ENCODE assay signal across 22 cellular contexts in the genomic region with DNA sequence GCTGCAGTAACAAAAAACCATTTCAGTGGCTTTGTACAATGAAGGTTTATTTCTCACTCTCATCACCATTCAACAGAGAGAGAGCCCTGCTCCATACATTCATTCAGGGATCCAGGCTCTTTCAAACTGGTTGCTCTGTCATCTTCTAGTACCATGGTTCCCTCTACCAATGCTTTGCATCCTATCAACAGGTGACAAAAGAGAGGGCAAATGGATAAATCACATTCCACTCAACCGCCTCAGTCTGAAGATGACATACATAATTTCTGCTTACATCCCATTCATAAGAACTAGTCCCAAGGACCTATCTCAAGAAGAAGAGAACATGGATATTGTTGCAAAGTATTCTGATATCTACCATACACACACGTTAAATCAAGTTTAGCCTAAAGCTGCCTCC. TPM values are rescaled to one million over a fixed set of nuclear protein-coding genes. Genes with fewer than 3 reads are reported as not detected.
A peak's percentile ranks its signal among the peaks of the same experiment; 100 is the strongest.
DNase-seq lines count a peak whose midpoint lies in the region; ATAC-seq and TF ChIP-seq lines count a peak whose summit lies in the region.
"Had no signal": no experiment of that assay in that cellular context is flagged by ENCODE, and none has a peak within 500 bp of the region (broad histone marks: within the 10 kb centered on the region; RNA-seq: fewer than 3 reads in every experiment).

No MANE protein-coding gene starts in this region.

- CTCF ChIA-PET in A673 (lab: Charles Lee) = no interaction called here
- CTCF ChIA-PET in CD4-positive, alpha-beta T cell (lab: Charles Lee) = interaction anchor here (3.7 kb wide), 1 partner anchor 396 kb away, joined by 28 read pairs; no protein-coding TSS in a partner anchor

- H3K9ac ChIP-seq in Karpas-422 (ENCODE audit: low read length) = no peak overlapping the region
- H3K9ac ChIP-seq: BLaER1 had no signal

- peak overlapping the region; percentile 9 for H3K4me3 Mint-ChIP-seq in CD4-positive, alpha-beta T cell
- peak overlapping the region in 1 of 3 experiments; percentile 25 for H3K4me3 Mint-ChIP-seq in nephron
- H3K4me3 Mint-ChIP-seq: GM23338, H9, HFFc6 had no signal

- ATAC-seq in CD4-positive, alpha-beta T cell (ENCODE audit: poor library complexity) = no peak
- ATAC-seq in GM18858 (IDR thresholded peaks at IDR 0.05; ENCODE audit: unreplicated experiment) = no peak
- ATAC-seq: A549, GM12878, GM23338, HCT116 had no signal

- POLR2A ChIA-PET in A673 (lab: Charles Lee; ENCODE audit: low non-redundant PET) = no interaction called here
- POLR2A ChIA-PET in CD4-positive, alpha-beta T cell (lab: Charles Lee) = no interaction called here

- no peaks in the 10 kb centered on the region for H3K9me2 ChIP-seq in Karpas-422 (replicated peaks; ENCODE audit: insufficient read depth, low read length)

- peaks cover 13% of the 10 kb centered on the region for H3K9me3 ChIP-seq in A673 (ENCODE audit: low read depth, low read length, poor library complexity, severe bottlenecking)
- no peaks in the 10 kb centered on the region for H3K9me3 ChIP-seq in CD4-positive, alpha-beta T cell (ENCODE audit: control insufficient read depth, low read length)
- H3K9me3 ChIP-seq in Karpas-422 (ENCODE audit: low read length) = no peaks in the 10 kb centered on the region

- TF ChIP-seq CTCF in A673 (conservative IDR thresholded peaks at IDR 0.05; ENCODE audit: low read depth, low read length) = no peak
- TF ChIP-seq CTCF in CD4-positive, alpha-beta T cell (IDR thresholded peaks at IDR 0.05) = no peak
- no peak for TF ChIP-seq CTCF in nephron (IDR thresholded peaks at IDR 0.05; ENCODE audit: unreplicated experiment in 3 of 3)

- DNase-seq in A673 (ENCODE audit: low spot score) = no peak
- DNase-seq in CD4-positive, alpha-beta T cell = no peak
- DNase-seq in cortex of kidney (lab: John Stamatoyannopoulos, UW) = no peak
- no peak for DNase-seq in Karpas-422
- DNase-seq: 8988T; CD4-positive, CD25-positive, alpha-beta regulatory T cell; CD8-positive, alpha-beta memory T cell; DMS 273 treated with DMSO at 0.1 percent for 48 hours; DMS79; EL; GDM1; H9; HFFc6 had no signal

- H3K27me3 ChIP-seq in A673 (replicated peaks; ENCODE audit: insufficient read depth, low read depth, low read length, poor library complexity) (no peaks in the 10 kb centered on the region), Karpas-422 (ENCODE audit: low read length) (no peaks in the 10 kb centered on the region)
- H3K27me3 ChIP-seq in CD4-positive, alpha-beta T cell (ENCODE audit: control insufficient read depth, insufficient read depth, low read length) = peaks cover 6% of the 10 kb centered on the region
- H3K27me3 ChIP-seq: BLaER1 had no signal

- peaks cover 21% of the 10 kb centered on the region for H3K4me1 ChIP-seq in A673 (ENCODE audit: insufficient read depth, low read length, poor library complexity, severe bottlenecking)
- peaks cover 25% of the 10 kb centered on the region for H3K4me1 ChIP-seq in Karpas-422 (ENCODE audit: low read length)

- H3K36me3 ChIP-seq in A673 (ENCODE audit: insufficient read depth, low read length, poor library complexity, severe bottlenecking) (no peaks in the 10 kb centered on the region), Karpas-422 (ENCODE audit: insufficient read depth, low read length) (no peaks in the 10 kb centered on the region)
- H3K36me3 ChIP-seq: BLaER1 had no signal

- no peak overlapping the region for H2AFZ ChIP-seq in Karpas-422 (ENCODE audit: low read length)

- H3K27ac ChIP-seq in A673 (ENCODE audit: low read depth, low read length, poor library complexity, severe bottlenecking) (peak overlapping the region; percentile 49), Karpas-422 (ENCODE audit: low read length) (no peak overlapping the region)
- no peak overlapping the region for H3K27ac ChIP-seq in CD4-positive, alpha-beta T cell (ENCODE audit: low read depth, low read length)
- H3K27ac ChIP-seq: A549, BLaER1, C4-2B had no signal

- H3K4me3 ChIP-seq in A673 (ENCODE audit: low read depth, low read length, poor library complexity, severe bottlenecking) (no peak overlapping the region), Karpas-422 (ENCODE audit: low read length) (no peak overlapping the region)
- H3K4me3 ChIP-seq: A549, BLaER1, GM12878, GM23338 had no signal

- BruUV-seq in A673 (replicated peaks; lab: Mats Ljungman, UMichigan) = no TSS peak

- no peak overlapping the region for H3K4me2 ChIP-seq in Karpas-422 (ENCODE audit: low read depth, low read length, poor library complexity, severe bottlenecking)
- H3K4me2 ChIP-seq: A549, BLaER1, GM23338 had no signal

- no peaks in the 10 kb centered on the region for H3K79me2 ChIP-seq in Karpas-422 (ENCODE audit: low read length)

- no peaks in the 10 kb centered on the region for H3K36me3 Mint-ChIP-seq in CD4-positive, alpha-beta T cell (ENCODE audit: low read depth)
- no peaks in the 10 kb centered on the region for H3K36me3 Mint-ChIP-seq in nephron (ENCODE audit: low read depth)
- H3K36me3 Mint-ChIP-seq: CD4-positive, CD25-positive, alpha-beta regulatory T cell; CD8-positive, alpha-beta memory T cell had no signal

- H3K9me3 Mint-ChIP-seq in CD4-positive, alpha-beta T cell = no peaks in the 10 kb centered on the region
- H3K9me3 Mint-ChIP-seq in nephron = peaks cover 4% of the 10 kb centered on the region
- H3K9me3 Mint-ChIP-seq: HFFc6 had no signal

- intact Hi-C loops in A673 (cut with micrococcal nuclease; ENCODE audit: unreplicated experiment) = no loop called here
- intact Hi-C loops in CD4-positive, alpha-beta T cell (cut with DNase I, micrococcal nuclease) = no loop called here

- no peaks in the 10 kb centered on the region for H4K20me1 ChIP-seq in Karpas-422 (ENCODE audit: insufficient read depth, low read depth, low read length)
- H4K20me1 ChIP-seq: BLaER1 had no signal

- H3K27me3 Mint-ChIP-seq in CD4-positive, alpha-beta T cell = peaks cover 27% of the 10 kb centered on the region
- peaks cover 4% of the 10 kb centered on the region for H3K27me3 Mint-ChIP-seq in nephron (ENCODE audit: low read depth)

- H3K4me1 Mint-ChIP-seq in CD4-positive, alpha-beta T cell (ENCODE audit: low read depth) = peaks cover 6% of the 10 kb centered on the region
- peaks cover 33% of the 10 kb centered on the region for H3K4me1 Mint-ChIP-seq in nephron

- H3K27ac Mint-ChIP-seq in CD4-positive, alpha-beta T cell = no peak overlapping the region
- H3K27ac Mint-ChIP-seq in nephron = peak overlapping the region; percentile 51 to 78 (median 76)
- H3K27ac Mint-ChIP-seq: CD4-positive, CD25-positive, alpha-beta regulatory T cell; GM23338; H9; HFFc6 had no signal

RNA-seq across cellular contexts. Expression of a gene that starts 51.6 kb away (rescaled TPM):
- not detected in 2 replicates for total RNA-seq in A673 (2021)
- not detected for total RNA-seq in CD4-positive, alpha-beta T cell
- total RNA-seq in Karpas-422 (2014; rRNA removed; shearing (Covaris generic); ENCODE audit: low replicate concordance) = not detected in 2 replicates
- total RNA-seq: CD4-positive, CD25-positive, alpha-beta regulatory T cell; CD8-positive, alpha-beta memory T cell; GM12878; GM23338; H4; H9; HFFc6 had no signal
